In genomic region chr6:111874030-111874425, GRCh38 we compare ENCODE assay signal across 1 cellular context.
TF ChIP-seq lines count a peak whose summit lies in the region.

No MANE protein-coding gene starts in this region.

TF ChIP-seq in H1, 55 proteins besides CTCF, POLR2A, EP300 and RAD21 (continued from another document):
- no peak for TF ChIP-seq TAF1 (IDR thresholded peaks at IDR 0.05; ENCODE audit: low read depth, low read length)
- TF ChIP-seq YY1 (IDR thresholded peaks at IDR 0.05; ENCODE audit: low read depth, low read length) = no peak
- TF ChIP-seq HDAC2 (IDR thresholded peaks at IDR 0.05; ENCODE audit: borderline replicate concordance in 1 of 2, low read depth in 2 of 2, low read length in 2 of 2) = no peak
- TF ChIP-seq FOSL1 (IDR thresholded peaks at IDR 0.05; ENCODE audit: insufficient read depth, low read depth, low read length) = no peak
- TF ChIP-seq GABPA (IDR thresholded peaks at IDR 0.05; ENCODE audit: borderline replicate concordance, insufficient read depth, low read length) = no peak
